Comparison of ENCODE assay signal across 23 cellular contexts in genomic region chr16:15707332-15707731, GRCh38.
"Had no signal": no experiment of that assay in that cellular context is flagged by ENCODE, and none has a peak within 500 bp of the region (broad histone marks: within the 10 kb centered on the region; RNA-seq: fewer than 3 reads in every experiment).

No MANE protein-coding gene starts in this region.

- H3K9me3 ChIP-seq: left lung, psoas muscle, right atrium auricular region, spleen, tibial nerve, uterus had no signal

- H3K9ac ChIP-seq: parathyroid adenoma had no signal

- H3K4me1 ChIP-seq: left lung, parathyroid adenoma, psoas muscle, right atrium auricular region, uterus had no signal

- H2AFZ ChIP-seq: parathyroid adenoma had no signal

- ATAC-seq: left colon; naive thymus-derived CD4-positive, alpha-beta T cell; natural killer cell treated with Interleukin-12 subunit alpha and Interleukin-12 subunit beta and Interleukin-15 and Interleukin-18, amount 100 ng/mL, for 72 hours; psoas muscle; sciatic nerve; stimulated activated effector memory CD8-positive, alpha-beta T cell treated with anti-CD3 and anti-CD28 coated beads, Interleukin-12 subunit alpha, Interleukin-12 subunit beta, amount 100 ng/mL, for 72 hours had no signal

- H3K36me3 ChIP-seq: uterus had no signal

- H3K4me3 ChIP-seq: left lung, lung, psoas muscle, right atrium auricular region, spleen, tibial nerve, uterus had no signal

- H3K79me2 ChIP-seq: parathyroid adenoma had no signal

- DNase-seq: hypothalamus; immature natural killer cell; kidney; left colon; mesendoderm; naive thymus-derived CD4-positive, alpha-beta T cell; nucleus accumbens; psoas muscle; small intestine; spleen; stimulated activated CD4-positive, alpha-beta T cell treated with anti-CD3 and anti-CD28 coated beads, Interleukin-4, amount 100 ng/mL, for 24 hours; stimulated activated naive CD4-positive, alpha-beta T cell; substantia nigra; uterus had no signal

- FAIRE-seq: islet of Langerhans, kidney, small intestine had no signal

- H3K27me3 ChIP-seq: left lung, right atrium auricular region, spleen, tibial nerve, uterus had no signal

- H3K27ac ChIP-seq: left lung, parathyroid adenoma, psoas muscle, right atrium auricular region, tibial nerve, uterus had no signal
